ENCODE assay signal across 10 cellular contexts in the genomic region with DNA sequence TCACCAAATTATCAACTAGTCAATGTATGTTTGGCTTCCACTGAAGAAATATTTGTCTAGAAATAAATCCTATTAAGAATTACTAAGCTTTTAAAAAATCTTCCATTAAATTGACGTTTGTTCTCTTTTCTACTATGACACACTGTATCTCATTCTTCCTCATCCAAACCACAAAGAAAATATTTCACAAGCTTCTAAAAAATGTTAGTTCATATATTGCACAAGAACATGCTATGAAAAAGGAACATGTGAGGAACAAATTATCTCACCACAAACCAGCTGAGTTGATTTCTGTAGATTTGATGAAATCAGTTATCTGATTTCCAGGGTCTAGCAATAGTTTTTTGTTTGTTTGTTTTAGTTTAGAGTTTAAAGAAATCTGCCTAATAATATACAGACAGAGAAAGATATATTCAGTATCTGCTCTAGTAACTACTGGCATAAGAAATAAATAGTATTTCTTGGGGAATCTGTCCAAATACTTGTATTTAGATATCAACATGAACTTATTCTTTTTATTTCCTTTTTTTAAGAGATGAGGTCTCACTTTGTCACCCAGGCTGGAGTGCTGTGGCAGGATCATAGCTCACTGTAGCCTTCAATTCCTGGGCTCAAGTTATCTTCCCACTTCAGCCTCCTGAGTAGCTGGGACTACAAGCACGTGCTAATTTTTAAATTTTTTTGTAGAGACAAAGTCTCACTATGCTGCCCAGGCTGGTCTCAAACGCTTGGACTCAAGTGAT.
DNase-seq lines count a peak whose midpoint lies in the region; ATAC-seq, FAIRE-seq and TF ChIP-seq lines count a peak whose summit lies in the region.
"Had no signal": no experiment of that assay in that cellular context is flagged by ENCODE, and none has a peak within 500 bp of the region (broad histone marks: within the 10 kb centered on the region; RNA-seq: fewer than 3 reads in every experiment).

No MANE protein-coding gene starts in this region.

- intact Hi-C loops in activated CD8-positive, alpha-beta T cell treated with anti-CD3 and anti-CD28 coated beads for 36 hours (cut with micrococcal nuclease) = no loop called here
- intact Hi-C loops in ascending aorta (cut with DNase I) (no loop called here), transverse colon (cut with DNase I; ENCODE audit: low total_unique reads) (loop anchor here (5.0 kb wide), 1 partner anchor 251 kb away; no protein-coding TSS in a partner anchor)

- peaks cover 0 to 24% of the 10 kb centered on the region in 2 donors for H3K36me3 ChIP-seq in ascending aorta
- no peaks in the 10 kb centered on the region for H3K36me3 ChIP-seq in keratinocyte (ENCODE audit: control insufficient read depth in 2 of 2, extremely low read depth in 1 of 2, insufficient read depth in 2 of 2, low read length in 2 of 2)
- peaks cover 0 to 4% (median 0%) of the 10 kb centered on the region in 4 donors for H3K36me3 ChIP-seq in transverse colon

- H2AFZ ChIP-seq in keratinocyte (ENCODE audit: control insufficient read depth, low read length) = no peak overlapping the region

- no peaks in the 10 kb centered on the region for H3K9me1 ChIP-seq in keratinocyte (ENCODE audit: control insufficient read depth, extremely low read depth, insufficient read depth, low read length)

- H3K27ac ChIP-seq in ascending aorta (peak overlapping the region; percentile 63 to 78), keratinocyte (ENCODE audit: control insufficient read depth, insufficient read depth, low read length) (peak overlapping the region; percentile 4), transverse colon (peak overlapping the region; percentile 3 to 60 (median 36))
- H3K27ac ChIP-seq: BLaER1 had no signal

- peaks cover 32% of the 10 kb centered on the region for H3K4me1 Mint-ChIP-seq in activated CD8-positive, alpha-beta T cell treated with anti-CD3 and anti-CD28 coated beads for 36 hours (ENCODE audit: low read depth)
- H3K4me1 Mint-ChIP-seq in activated CD8-positive, alpha-beta T cell treated with anti-CD3 and anti-CD28 coated beads, Interleukin-2, amount 10 ng/mL, durations not matched to agents 7 days and 5 days (ENCODE audit: low read depth) = peaks cover 16% of the 10 kb centered on the region

- H4K20me1 ChIP-seq in keratinocyte (ENCODE audit: control insufficient read depth, extremely low read depth, insufficient read depth, low read length) = no peaks in the 10 kb centered on the region
- H4K20me1 ChIP-seq: BLaER1 had no signal

- POLR2A ChIA-PET in activated CD8-positive, alpha-beta T cell treated with anti-CD3 and anti-CD28 coated beads for 36 hours (lab: Charles Lee) = no interaction called here
- POLR2A ChIA-PET in activated CD8-positive, alpha-beta T cell treated with anti-CD3 and anti-CD28 coated beads, Interleukin-2, amount 10 ng/mL, durations not matched to agents 7 days and 5 days (lab: Charles Lee) = no interaction called here

- no peak for FAIRE-seq in keratinocyte (lab: Jason Lieb, UNC)

- peaks cover 34% of the 10 kb centered on the region for H3K36me3 Mint-ChIP-seq in activated CD8-positive, alpha-beta T cell treated with anti-CD3 and anti-CD28 coated beads for 36 hours (ENCODE audit: low read depth)
- peaks cover 63% of the 10 kb centered on the region for H3K36me3 Mint-ChIP-seq in activated CD8-positive, alpha-beta T cell treated with anti-CD3 and anti-CD28 coated beads, Interleukin-2, amount 10 ng/mL, durations not matched to agents 7 days and 5 days (ENCODE audit: low read depth)

- no peak for TF ChIP-seq CTCF in activated CD8-positive, alpha-beta T cell treated with anti-CD3 and anti-CD28 coated beads for 36 hours (IDR thresholded peaks at IDR 0.05)
- no peak for TF ChIP-seq CTCF in ascending aorta (IDR thresholded peaks at IDR 0.05)
- TF ChIP-seq CTCF in keratinocyte (optimal IDR thresholded peaks at IDR 0.05 in 1 of 3, IDR thresholded peaks at IDR 0.05 in 1 of 3, conservative IDR thresholded peaks at IDR 0.05 in 1 of 3; ENCODE audit: extremely low read depth in 1 of 3, insufficient read depth in 2 of 3, low read length in 3 of 3) = no peak
- no peak for TF ChIP-seq CTCF in transverse colon (IDR thresholded peaks at IDR 0.05)

- H3K4me1 ChIP-seq in ascending aorta = peaks cover 0 to 2% of the 10 kb centered on the region in 2 donors
- peaks cover 4% of the 10 kb centered on the region for H3K4me1 ChIP-seq in keratinocyte (ENCODE audit: control insufficient read depth, extremely low read depth, insufficient read depth, low read length)
- H3K4me1 ChIP-seq in transverse colon = peaks cover 0 to 22% (median 6%) of the 10 kb centered on the region in 4 donors
- H3K4me1 ChIP-seq: BLaER1 had no signal

- H3K79me2 ChIP-seq in keratinocyte (ENCODE audit: control insufficient read depth, insufficient read depth, low read length) = no peaks in the 10 kb centered on the region

- H3K27me3 ChIP-seq in ascending aorta (no peaks in the 10 kb centered on the region), keratinocyte (ENCODE audit: control insufficient read depth, extremely low read depth, insufficient read depth, low read length) (no peaks in the 10 kb centered on the region), transverse colon (no peaks in the 10 kb centered on the region)
- H3K27me3 ChIP-seq: BLaER1 had no signal

- no peak overlapping the region for H3K27ac Mint-ChIP-seq in activated CD8-positive, alpha-beta T cell treated with anti-CD3 and anti-CD28 coated beads for 36 hours
- no peak overlapping the region for H3K27ac Mint-ChIP-seq in activated CD8-positive, alpha-beta T cell treated with anti-CD3 and anti-CD28 coated beads, Interleukin-2, amount 10 ng/mL, durations not matched to agents 7 days and 5 days

- DNase-seq in activated CD8-positive, alpha-beta T cell treated with anti-CD3 and anti-CD28 coated beads for 36 hours = no peak
- no peak for DNase-seq in activated CD8-positive, alpha-beta T cell treated with anti-CD3 and anti-CD28 coated beads, Interleukin-2, amount 10 ng/mL, durations not matched to agents 7 days and 5 days
- no peak for DNase-seq in ascending aorta (ENCODE audit: low spot score in 2 of 2)
- DNase-seq in keratinocyte (ENCODE audit: low read depth, low spot score) = no peak
- no peak for DNase-seq in transverse colon
- DNase-seq in midbrain (lab: John Stamatoyannopoulos, UW) = no peak
- DNase-seq in hippocampal formation (lab: John Stamatoyannopoulos, UW) = no peak
- DNase-seq in ACHN = no peak
- DNase-seq: NCI-H2227 treated with DMSO at 0.1 percent for 48 hours had no signal

- H3K9ac ChIP-seq in keratinocyte (ENCODE audit: control insufficient read depth, extremely low read depth, insufficient read depth, low read length) = no peak overlapping the region
- H3K9ac ChIP-seq: BLaER1 had no signal

- TF ChIP-seq POLR2A in transverse colon (IDR thresholded peaks at IDR 0.05) = no peak

- H3K9me3 ChIP-seq in ascending aorta = no peaks in the 10 kb centered on the region
- H3K9me3 ChIP-seq in keratinocyte (ENCODE audit: control insufficient read depth, low read depth, low read length) = no peaks in the 10 kb centered on the region
- H3K9me3 ChIP-seq in transverse colon = no peaks in the 10 kb centered on the region

- in situ Hi-C loops in transverse colon (cut with MboI; ENCODE audit: low pct_ligation_motif_present in 1 of 4, low pct_unique_long_range_greater_than_20kb in 1 of 4, low sequenced_read_pairs in 3 of 4) (no loop called here), ACHN (cut with HindIII; ENCODE audit: low pct_ligation_motif_present, low pct_unique_long_range_greater_than_20kb, low sequenced_read_pairs) (no loop called here)

- TF ChIP-seq EP300 in transverse colon (IDR thresholded peaks at IDR 0.05; ENCODE audit: low read depth) = no peak

- ATAC-seq in activated CD8-positive, alpha-beta T cell treated with anti-CD3 and anti-CD28 coated beads for 36 hours = peak; percentile 27
- ATAC-seq in activated CD8-positive, alpha-beta T cell treated with anti-CD3 and anti-CD28 coated beads, Interleukin-2, amount 10 ng/mL, durations not matched to agents 7 days and 5 days = no peak

- no peak overlapping the region for H3K4me3 ChIP-seq in ascending aorta
- no peak overlapping the region for H3K4me3 ChIP-seq in keratinocyte (ENCODE audit: control insufficient read depth in 2 of 3, extremely low read depth in 1 of 3, insufficient read depth in 2 of 3, low read depth in 1 of 3, low read length in 3 of 3)
- H3K4me3 ChIP-seq in transverse colon = no peak overlapping the region
- H3K4me3 ChIP-seq: BLaER1 had no signal

- H3K27me3 Mint-ChIP-seq in activated CD8-positive, alpha-beta T cell treated with anti-CD3 and anti-CD28 coated beads for 36 hours = no peaks in the 10 kb centered on the region
- H3K27me3 Mint-ChIP-seq in activated CD8-positive, alpha-beta T cell treated with anti-CD3 and anti-CD28 coated beads, Interleukin-2, amount 10 ng/mL, durations not matched to agents 7 days and 5 days (ENCODE audit: low read depth) = no peaks in the 10 kb centered on the region

- no peak overlapping the region for H3K4me2 ChIP-seq in keratinocyte (ENCODE audit: control insufficient read depth, extremely low read depth, insufficient read depth, low read depth, low read length)
- H3K4me2 ChIP-seq: BLaER1 had no signal

- H3K4me3 Mint-ChIP-seq in activated CD8-positive, alpha-beta T cell treated with anti-CD3 and anti-CD28 coated beads for 36 hours = no peak overlapping the region
- no peak overlapping the region for H3K4me3 Mint-ChIP-seq in activated CD8-positive, alpha-beta T cell treated with anti-CD3 and anti-CD28 coated beads, Interleukin-2, amount 10 ng/mL, durations not matched to agents 7 days and 5 days

- dilution Hi-C loops in keratinocyte (cut with MboI; ENCODE audit: extremely low pct_ligation_motif_present, low sequenced_read_pairs) = no loop called here

- CTCF ChIA-PET in activated CD8-positive, alpha-beta T cell treated with anti-CD3 and anti-CD28 coated beads for 36 hours (lab: Charles Lee) = interaction anchor here (1.4 kb wide), 1 partner anchor 202 kb away, joined by 4 read pairs; no protein-coding TSS in a partner anchor
- CTCF ChIA-PET in activated CD8-positive, alpha-beta T cell treated with anti-CD3 and anti-CD28 coated beads, Interleukin-2, amount 10 ng/mL, durations not matched to agents 7 days and 5 days (lab: Charles Lee) = no interaction called here

- WGBS in transverse colon (ENCODE audit: low coverage in 1 of 2), 2 donors = 43 to 73% methylated on average over 2 to 3 of the region's 3 CpGs

- H3K9me3 Mint-ChIP-seq in activated CD8-positive, alpha-beta T cell treated with anti-CD3 and anti-CD28 coated beads for 36 hours = peaks cover 6% of the 10 kb centered on the region
- H3K9me3 Mint-ChIP-seq in activated CD8-positive, alpha-beta T cell treated with anti-CD3 and anti-CD28 coated beads, Interleukin-2, amount 10 ng/mL, durations not matched to agents 7 days and 5 days (ENCODE audit: insufficient read depth) = no peaks in the 10 kb centered on the region

Comparison
In these comparisons a context has a peak if more than half of its experiments do, and no peak if none do; other contexts are left out.
1. H3K27ac ChIP-seq: peak in every context shown above with its lines; median percentile 70 in ascending aorta; 36 in transverse colon; 4 in keratinocyte.